ENCODE assay signal across 9 cellular contexts in genomic region chr11:65213322-65214211, GRCh38. TPM values are rescaled to one million over a fixed set of nuclear protein-coding genes. Genes with fewer than 3 reads are reported as not detected.
A peak's percentile ranks its signal among the peaks of the same experiment; 100 is the strongest.
DNase-seq lines count a peak whose midpoint lies in the region; ATAC-seq, FAIRE-seq and TF ChIP-seq lines count a peak whose summit lies in the region.
"Had no signal": no experiment of that assay in that cellular context is flagged by ENCODE, and none has a peak within 500 bp of the region (broad histone marks: within the 10 kb centered on the region; RNA-seq: fewer than 3 reads in every experiment).

No MANE protein-coding gene starts in this region.

- peaks cover 11% of the 10 kb centered on the region for H3K27me3 Mint-ChIP-seq in neural progenitor cell (ENCODE audit: insufficient read depth, low read depth)
- H3K27me3 Mint-ChIP-seq: brain had no signal

- no peak for FAIRE-seq in K562 (lab: Jason Lieb, UNC)

- H3K4me2 ChIP-seq in K562 (ENCODE audit: insufficient read depth, low read length) (no peak overlapping the region), neural progenitor cell (peak overlapping the region; percentile 45)

- H3K9me3 Mint-ChIP-seq in neural progenitor cell = no peaks in the 10 kb centered on the region

- intact Hi-C loops in K562 (cut with micrococcal nuclease) = no loop called here

- in situ Hi-C loops in K562 (cut with MboI) = no loop called here

- H4K20me1 ChIP-seq in K562 (replicated peaks; ENCODE audit: control insufficient read depth, insufficient read depth, low read length) (no peaks in the 10 kb centered on the region), neural progenitor cell (ENCODE audit: low read depth) (no peaks in the 10 kb centered on the region)

- H3K27ac ChIP-seq in K562 (ENCODE audit: extremely low read depth, low read depth, low read length) (no peak overlapping the region), neural progenitor cell (no peak overlapping the region)
- H3K27ac ChIP-seq: heart left ventricle had no signal

- TF ChIP-seq RAD21 in K562 (CRISPR knock-in tag; conservative IDR thresholded peaks at IDR 0.05 in 1 of 2, IDR thresholded peaks at IDR 0.05 in 1 of 2) = no peak

- peak; percentile 12 for DNase-seq in GM10266 (ENCODE audit: extremely low spot score)
- DNase-seq in NB4 (ENCODE audit: low read depth) = peak; percentile 98
- DNase-seq in K562 (ENCODE audit: extremely low read depth in 1 of 4, low spot score in 3 of 4) = peak; percentile 17 to 52 (median 38)
- no peak for DNase-seq in neural progenitor cell (ENCODE audit: low spot score)
- DNase-seq in middle frontal gyrus (ENCODE audit: extremely low spot score, low spot score) = no peak
- DNase-seq in activated naive CD4-positive, alpha-beta T cell treated with Interleukin-2 at 50 U/mL for 16 hours = no peak
- DNase-seq: heart left ventricle had no signal

- 68% methylated on average over 25 of the region's 26 CpGs for WGBS in K562 (ENCODE audit: insufficient coverage, low coverage, missing lambda C conversion rate)

- no peak overlapping the region for H3K27ac Mint-ChIP-seq in neural progenitor cell

- peak overlapping the region; percentile 74 for H3K4me3 ChIP-seq in NB4 (ENCODE audit: low read depth, low read length)
- no peak overlapping the region for H3K4me3 ChIP-seq in K562
- H3K4me3 ChIP-seq in neural progenitor cell = no peak overlapping the region
- H3K4me3 ChIP-seq: heart left ventricle had no signal

- no peaks in the 10 kb centered on the region for H3K9me3 ChIP-seq in K562 (replicated peaks; ENCODE audit: control insufficient read depth, insufficient read depth, low read depth, low read length)
- no peaks in the 10 kb centered on the region for H3K9me3 ChIP-seq in neural progenitor cell (ENCODE audit: low read depth)
- H3K9me3 ChIP-seq: heart left ventricle had no signal

- H3K4me1 ChIP-seq in K562 (replicated peaks in 1 of 2; ENCODE audit: control insufficient read depth in 2 of 2, insufficient read depth in 2 of 2, low read length in 2 of 2) = peaks cover 13 to 53% of the 10 kb centered on the region in 2 experiments; a peak in 4 of 5 replicates
- H3K4me1 ChIP-seq in neural progenitor cell = peaks cover 20% of the 10 kb centered on the region

- no peak for TF ChIP-seq EP300 in K562 (IDR thresholded peaks at IDR 0.05; ENCODE audit: low read length)

- no TSS peak for BruUV-seq in K562 (replicated peaks; lab: Mats Ljungman, UMichigan)

- H3K36me3 Mint-ChIP-seq in neural progenitor cell = no peaks in the 10 kb centered on the region

- TF ChIP-seq POLR2A in NB4 (IDR thresholded peaks at IDR 0.05; ENCODE audit: extremely low read depth, insufficient read length) (peak; percentile 30), K562 (conservative IDR thresholded peaks at IDR 0.05) (no peak)

- ATAC-seq in K562 (peak; percentile 32), HG03460 (IDR thresholded peaks at IDR 0.05; ENCODE audit: unreplicated experiment) (no peak)

- peaks cover 2% of the 10 kb centered on the region for H3K9me1 ChIP-seq in K562 (ENCODE audit: control insufficient read depth, insufficient read depth, low read length)

- H3K9ac ChIP-seq in K562 (ENCODE audit: insufficient read depth in 1 of 2, low read depth in 2 of 2, low read length in 2 of 2) (peak overlapping the region in 1 of 2 experiments; percentile 59; a peak in 2 of 4 replicates), neural progenitor cell (no peak overlapping the region)

- CTCF ChIA-PET in K562 (lab: Yijun Ruan, JAX; ENCODE audit: low intra/inter-chr PET ratio) = no interaction called here

- H3K27me3 ChIP-seq in K562 (ENCODE audit: control insufficient read depth in 2 of 2, insufficient read depth in 2 of 2, low read length in 2 of 2) (no peaks in the 10 kb centered on the region), neural progenitor cell (no peaks in the 10 kb centered on the region)
- H3K27me3 ChIP-seq: heart left ventricle had no signal

- no peak overlapping the region for H2AFZ ChIP-seq in K562 (ENCODE audit: low read depth, low read length)
- no peak overlapping the region for H2AFZ ChIP-seq in neural progenitor cell (replicated peaks)

- H3K79me2 ChIP-seq in K562 (ENCODE audit: control insufficient read depth, insufficient read depth, low read length) = no peaks in the 10 kb centered on the region
- H3K79me2 ChIP-seq in neural progenitor cell (ENCODE audit: low read depth) = no peaks in the 10 kb centered on the region

- peaks cover 3% of the 10 kb centered on the region for H3F3A ChIP-seq in neural progenitor cell (ENCODE audit: low read depth)

- peaks cover 35% of the 10 kb centered on the region; the same call in 2 of the 3 replicates for H3K36me3 ChIP-seq in K562 (ENCODE audit: control insufficient read depth, insufficient read depth, low read length)
- no peaks in the 10 kb centered on the region for H3K36me3 ChIP-seq in neural progenitor cell

- peak overlapping the region; percentile 58 for H3K4me3 Mint-ChIP-seq in neural progenitor cell
- H3K4me3 Mint-ChIP-seq: brain had no signal

- peaks cover 12% of the 10 kb centered on the region for H3K4me1 Mint-ChIP-seq in neural progenitor cell
- H3K4me1 Mint-ChIP-seq: brain had no signal

- POLR2A ChIA-PET in K562 (lab: Yijun Ruan, JAX) = interaction anchor here (0.7 to 2.1 kb wide), 4 partner anchors 9 to 441 kb away, joined by 3 to 10 read pairs (median 4); no protein-coding TSS in a partner anchor

- TF ChIP-seq CTCF in GM10266 (IDR thresholded peaks at IDR 0.05; ENCODE audit: control insufficient read depth, insufficient read depth, low read depth, missing control alignments) (no peak), NB4 (IDR thresholded peaks at IDR 0.05; ENCODE audit: low read depth, low read length) (no peak), K562 (IDR thresholded peaks at IDR 0.05 in 2 of 3, conservative IDR thresholded peaks at IDR 0.05 in 1 of 3; ENCODE audit: insufficient read depth in 2 of 3, low read depth in 1 of 3, low read length in 3 of 3) (no peak), neural progenitor cell (IDR thresholded peaks at IDR 0.05) (no peak)

RNA-seq across cellular contexts. Expression of gene CAPN1, which starts 31.8 kb away (rescaled TPM):
- total RNA-seq in K562 (2011; cell fraction: chromatin; rRNA removed; ENCODE audit: low replicate concordance) = 216 and 541 TPM in 2 replicates
- total RNA-seq in K562 (2011; cell fraction: nucleolus; rRNA removed) = 238 and 253 TPM in 2 replicates
- 194 and 215 TPM in 2 replicates for total RNA-seq in K562 (2011; cell fraction: nucleoplasm; rRNA removed)
- total RNA-seq in K562 (2014; rRNA removed) = 112 and 116 TPM in 2 replicates
- 21.7 and 24.8 TPM in 2 replicates for total RNA-seq in K562 (2014; rRNA removed; fragmentation: Illumina TruSeq; extraction: Trizol)
- 51.5 and 52.2 TPM in 2 replicates for total RNA-seq in K562 (2015; rRNA removed; fragmentation: Illumina TruSeq; extraction: Trizol)
- 195 and 199 TPM in 2 replicates for total RNA-seq in K562 (2021)
- 61.6 and 138 TPM in 2 replicates for polyA plus RNA-seq in K562 (2011; rRNA removed)
- polyA plus RNA-seq in K562 (2011; cell fraction: cytosol; rRNA removed) = 70.1 and 167 TPM in 2 replicates
- 212 and 301 TPM in 2 replicates for polyA plus RNA-seq in K562 (2011; cell fraction: nucleus; rRNA removed)
- polyA plus RNA-seq in K562 (2012) = 106 and 148 TPM in 2 replicates
- 143 and 183 TPM in 2 replicates for polyA plus RNA-seq in K562 (2014; fragmentation: Illumina TruSeq; extraction: Trizol)
- polyA plus RNA-seq in K562 (2014; fragmentation: Nextera tagmentation; extraction: Ambion mirVana) = 1 to 10 TPM; 3.5 to 6.0 TPM
- polyA plus RNA-seq in K562 (2014; rRNA removed) = 112 and 133 TPM in 2 replicates
- 53.1 and 54.9 TPM in 2 replicates for polyA minus RNA-seq in K562 (2011; rRNA and poly(A)+ RNA removed)
- 100 and 118 TPM in 2 replicates for polyA minus RNA-seq in K562 (2011; cell fraction: cytosol; rRNA and poly(A)+ RNA removed)
- polyA minus RNA-seq in K562 (2011; cell fraction: nucleus; rRNA and poly(A)+ RNA removed) = 61.7 and 93.0 TPM in 2 replicates
- 24.3 and 57.3 TPM in 2 replicates for total RNA-seq in neural progenitor cell (ENCODE audit: low replicate concordance)

RNA-seq across cellular contexts. Expression of gene SPDYC, which starts 43.5 kb away (rescaled TPM):
- total RNA-seq in K562 (2011; cell fraction: chromatin; rRNA removed; ENCODE audit: low replicate concordance) = 3.3 and 7.2 TPM in 2 replicates
- 10.7 and 13.8 TPM in 2 replicates for total RNA-seq in K562 (2011; cell fraction: nucleolus; rRNA removed)
- total RNA-seq in K562 (2011; cell fraction: nucleoplasm; rRNA removed) = 7.4 and 10.0 TPM in 2 replicates
- 11.2 and 11.3 TPM in 2 replicates for total RNA-seq in K562 (2014; rRNA removed)
- total RNA-seq in K562 (2014; rRNA removed; fragmentation: Illumina TruSeq; extraction: Trizol) = 5.8 and 6.1 TPM in 2 replicates
- 6.6 and 7.3 TPM in 2 replicates for total RNA-seq in K562 (2015; rRNA removed; fragmentation: Illumina TruSeq; extraction: Trizol)
- total RNA-seq in K562 (2021) = 15.1 and 15.9 TPM in 2 replicates
- 4.8 and 11.7 TPM in 2 replicates for polyA plus RNA-seq in K562 (2011; rRNA removed)
- polyA plus RNA-seq in K562 (2011; cell fraction: cytosol; rRNA removed) = 10.3 and 15.8 TPM in 2 replicates
- 26.3 and 27.0 TPM in 2 replicates for polyA plus RNA-seq in K562 (2011; cell fraction: nucleus; rRNA removed)
- 16.9 and 34.8 TPM in 2 replicates for polyA plus RNA-seq in K562 (2012)
- 18.5 and 18.8 TPM in 2 replicates for polyA plus RNA-seq in K562 (2014; fragmentation: Illumina TruSeq; extraction: Trizol)
- polyA plus RNA-seq in K562 (2014; fragmentation: Nextera tagmentation; extraction: Ambion mirVana) = 1 to 10 TPM; 4.4 to 9.2 TPM
- 14.0 and 15.6 TPM in 2 replicates for polyA plus RNA-seq in K562 (2014; rRNA removed)
- 2.2 and 2.3 TPM in 2 replicates for polyA minus RNA-seq in K562 (2011; rRNA and poly(A)+ RNA removed)
- polyA minus RNA-seq in K562 (2011; cell fraction: cytosol; rRNA and poly(A)+ RNA removed) = 4.1 and 5.1 TPM in 2 replicates
- 2.0 and 3.9 TPM in 2 replicates for polyA minus RNA-seq in K562 (2011; cell fraction: nucleus; rRNA and poly(A)+ RNA removed)
- total RNA-seq in neural progenitor cell (ENCODE audit: low replicate concordance) = not detected in 2 replicates
- total RNA-seq: heart left ventricle had no signal
- polyA plus RNA-seq: heart left ventricle had no signal

RNA-seq across cellular contexts. Expression of gene POLA2, which starts 48.2 kb away (rescaled TPM):
- 265 and 326 TPM in 2 replicates for total RNA-seq in K562 (2011; cell fraction: chromatin; rRNA removed; ENCODE audit: low replicate concordance)
- 95.2 and 116 TPM in 2 replicates for total RNA-seq in K562 (2011; cell fraction: nucleolus; rRNA removed)
- total RNA-seq in K562 (2011; cell fraction: nucleoplasm; rRNA removed) = 147 and 156 TPM in 2 replicates
- total RNA-seq in K562 (2014; rRNA removed) (35.0 and 37.1 TPM in 2 replicates), K562 (2014; rRNA removed; fragmentation: Illumina TruSeq; extraction: Trizol) (49.4 and 50.7 TPM in 2 replicates), K562 (2015; rRNA removed; fragmentation: Illumina TruSeq; extraction: Trizol) (47.5 and 52.5 TPM in 2 replicates), K562 (2021) (43.2 and 46.7 TPM in 2 replicates), neural progenitor cell (ENCODE audit: low replicate concordance) (33.3 and 47.7 TPM in 2 replicates)
- polyA plus RNA-seq in K562 (2011; rRNA removed) (114 and 134 TPM in 2 replicates), K562 (2014; fragmentation: Illumina TruSeq; extraction: Trizol) (92.7 and 113 TPM in 2 replicates), K562 (2014; fragmentation: Nextera tagmentation; extraction: Ambion mirVana) (1 to 10 TPM; 2.7 to 5.6 TPM), K562 (2014; rRNA removed) (44.4 and 52.8 TPM in 2 replicates)
- 93.4 and 98.1 TPM in 2 replicates for polyA plus RNA-seq in K562 (2011; cell fraction: cytosol; rRNA removed)
- 150 and 166 TPM in 2 replicates for polyA plus RNA-seq in K562 (2011; cell fraction: nucleus; rRNA removed)
- 38.7 and 48.5 TPM in 2 replicates for polyA plus RNA-seq in K562 (2012)
- 120 and 125 TPM in 2 replicates for polyA minus RNA-seq in K562 (2011; rRNA and poly(A)+ RNA removed)
- 44.7 and 51.1 TPM in 2 replicates for polyA minus RNA-seq in K562 (2011; cell fraction: cytosol; rRNA and poly(A)+ RNA removed)
- 49.7 and 85.1 TPM in 2 replicates for polyA minus RNA-seq in K562 (2011; cell fraction: nucleus; rRNA and poly(A)+ RNA removed)

Comparison
In these comparisons a context has a peak if more than half of its experiments do, and no peak if none do; other contexts are left out.
1. DNase-seq: peak in GM10266 (single experiment), NB4 (single experiment) and K562 (4 of 4); none in neural progenitor cell (single experiment), middle frontal gyrus (single experiment) and activated naive CD4-positive, alpha-beta T cell treated with Interleukin-2 at 50 U/mL for 16 hours (single experiment).